ENCODE assay signal across 1 cellular context in the genomic region with DNA sequence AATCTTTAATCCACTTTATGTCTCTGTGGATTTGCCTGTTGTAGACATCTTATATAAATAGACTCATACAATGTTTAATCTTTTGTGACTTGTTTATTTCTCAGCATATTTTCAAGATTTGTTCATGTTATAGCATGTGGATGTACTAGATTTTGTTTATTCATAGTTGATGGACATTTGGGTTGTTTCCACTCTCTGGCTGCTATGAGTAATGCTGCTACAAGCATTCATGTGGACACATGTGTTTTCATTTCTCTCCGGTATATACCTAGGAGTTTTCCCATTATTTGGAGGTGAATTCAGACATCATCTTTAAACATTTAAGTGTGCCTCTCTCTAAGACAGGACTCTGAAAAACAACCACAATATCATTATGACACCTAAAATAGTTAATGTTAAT.
TF ChIP-seq lines count a peak whose summit lies in the region.

No MANE protein-coding gene starts in this region.

TF ChIP-seq in GM12878, 131 proteins besides CTCF, POLR2A, EP300 and RAD21:
- TF ChIP-seq, protein P1, sequence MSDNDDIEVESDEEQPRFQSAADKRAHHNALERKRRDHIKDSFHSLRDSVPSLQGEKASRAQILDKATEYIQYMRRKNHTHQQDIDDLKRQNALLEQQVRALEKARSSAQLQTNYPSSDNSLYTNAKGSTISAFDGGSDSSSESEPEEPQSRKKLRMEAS (IDR thresholded peaks at IDR 0.05; ENCODE audit: low read depth, low read length), result no peak
- TF ChIP-seq BRCA1 (IDR thresholded peaks at IDR 0.05; ENCODE audit: low read depth, low read length) (no peak), SPI1 (IDR thresholded peaks at IDR 0.05; ENCODE audit: borderline replicate concordance, insufficient read depth, low read depth, low read length) (no peak), RB1 (IDR thresholded peaks at IDR 0.05; ENCODE audit: borderline replicate concordance) (no peak), LARP7 (IDR thresholded peaks at IDR 0.05) (no peak), YY1 (IDR thresholded peaks at IDR 0.05; ENCODE audit: low read depth, low read length) (no peak), RFX5 (IDR thresholded peaks at IDR 0.05; ENCODE audit: low read depth, low read length) (no peak)
